22 cellular contexts compared by ENCODE assay signal in the genomic region with DNA sequence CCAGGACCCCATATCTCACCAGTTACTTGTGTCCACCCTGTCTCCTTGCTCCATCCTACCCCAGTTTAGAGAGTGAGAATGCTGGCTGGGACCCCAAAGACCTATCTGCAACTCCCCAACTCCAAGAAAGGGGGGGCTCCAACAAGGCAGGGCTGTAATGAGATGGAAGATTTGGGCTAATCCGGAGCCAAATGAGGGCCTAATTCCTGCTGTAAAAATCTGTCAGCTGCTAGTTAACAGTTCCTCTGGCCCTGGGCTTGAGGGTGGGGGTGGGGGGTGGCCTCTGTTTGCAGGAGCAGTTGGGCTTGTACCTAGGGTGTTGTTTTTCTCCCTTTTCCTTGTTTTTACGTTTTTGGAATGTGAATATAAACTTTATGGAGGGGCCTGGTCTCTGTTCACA.
DNase-seq lines count a peak whose midpoint lies in the region; ATAC-seq, FAIRE-seq and TF ChIP-seq lines count a peak whose summit lies in the region.
"Had no signal": no experiment of that assay in that cellular context is flagged by ENCODE, and none has a peak within 500 bp of the region (broad histone marks: within the 10 kb centered on the region; RNA-seq: fewer than 3 reads in every experiment).

No MANE protein-coding gene starts in this region.

- TF ChIP-seq RAD21 in H1 (IDR thresholded peaks at IDR 0.05 in 1 of 2, conservative IDR thresholded peaks at IDR 0.05 in 1 of 2; ENCODE audit: low read depth in 2 of 2, low read length in 2 of 2) = no peak

- no peaks in the 10 kb centered on the region for H3K79me1 ChIP-seq in H1 (ENCODE audit: low read depth, low read length)

- CTCF ChIA-PET in H1 (lab: Charles Lee; ENCODE audit: partially characterized antibody) = no interaction called here

- H3K9me3 Mint-ChIP-seq in GM23338 (peaks cover 9% of the 10 kb centered on the region; the same call in 2 of the 3 replicates), nephron (peaks cover 6% of the 10 kb centered on the region)

- no peak overlapping the region for H3K23ac ChIP-seq in H1 (ENCODE audit: insufficient read length)

- H2BK12ac ChIP-seq in H1 (ENCODE audit: low read depth, low read length) = no peak overlapping the region; the same call in 1 of the 2 replicates

- H2AK5ac ChIP-seq in H1 (ENCODE audit: low read depth, low read length) = no peak overlapping the region

- H3K4me1 Mint-ChIP-seq in GM23338 (peaks cover 29% of the 10 kb centered on the region), nephron (peaks cover 54% of the 10 kb centered on the region)
- H3K4me1 Mint-ChIP-seq: CD4-positive, alpha-beta memory T cell; IgD-negative memory B cell had no signal

- H4K91ac ChIP-seq in H1 (replicated peaks; ENCODE audit: insufficient read length, low read length) = no peak overlapping the region

- H3K79me2 ChIP-seq in GM23338 (replicated peaks; ENCODE audit: insufficient read depth) (no peaks in the 10 kb centered on the region), H1 (ENCODE audit: control insufficient read depth in 1 of 2, insufficient read depth in 2 of 2, low read length in 2 of 2) (no peaks in the 10 kb centered on the region)

- H3K23me2 ChIP-seq in H1 (ENCODE audit: low read depth, low read length) = peaks cover 5% of the 10 kb centered on the region

- no peak for TF ChIP-seq POLR2A in H1 (IDR thresholded peaks at IDR 0.05; ENCODE audit: control extremely low read depth in 1 of 2, low read depth in 2 of 2, low read length in 2 of 2)
- TF ChIP-seq POLR2A in adrenal gland (IDR thresholded peaks at IDR 0.05) = no peak

- H3K36me3 Mint-ChIP-seq in GM23338 (ENCODE audit: low read depth) = no peaks in the 10 kb centered on the region
- peaks cover 3% of the 10 kb centered on the region for H3K36me3 Mint-ChIP-seq in nephron (ENCODE audit: low read depth)
- H3K36me3 Mint-ChIP-seq: CD4-positive, alpha-beta memory T cell; IgD-negative memory B cell had no signal

- WGBS in H1 (ENCODE audit: extremely low coverage in 1 of 2, insufficient coverage in 1 of 2, insufficient read length in 1 of 2, insufficient replicate concordance in 2 of 2, low coverage in 1 of 2, low lambda C conversion rate in 2 of 2, missing lambda C conversion rate in 1 of 2), 2 experiments = 8% methylated on average over 2 of the region's 2 CpGs; no CpG with 5 or more reads in 1 of the 2 experiments
- WGBS in adrenal gland, 4 donors = 47 to 64% (median 59%) methylated on average over 2 of the region's 2 CpGs

- no peak overlapping the region for H2BK120ac ChIP-seq in H1 (replicated peaks; ENCODE audit: low read depth, low read length)

- H3K27ac Mint-ChIP-seq in GM23338 = no peak overlapping the region
- peak overlapping the region; percentile 78 to 98 (median 79) for H3K27ac Mint-ChIP-seq in nephron
- H3K27ac Mint-ChIP-seq: CD4-positive, alpha-beta memory T cell; IgD-negative memory B cell had no signal

- H3K27ac ChIP-seq in GM23338 (ENCODE audit: low read depth) (no peak overlapping the region), H1 (ENCODE audit: low read depth, low read length) (no peak overlapping the region), adrenal gland (no peak overlapping the region)
- H3K27ac ChIP-seq: 22Rv1, A549, C4-2B had no signal

- ATAC-seq in GM23338 = no peak
- ATAC-seq: A549, HepG2 had no signal

- peaks cover 26% of the 10 kb centered on the region for H3F3A ChIP-seq in GM23338 (replicated peaks; ENCODE audit: low read depth)

- H3K4me1 ChIP-seq in GM23338 (ENCODE audit: insufficient read depth) = peaks cover 35% of the 10 kb centered on the region
- H3K4me1 ChIP-seq in H1 (replicated peaks in 1 of 4; ENCODE audit: control insufficient read depth in 3 of 4, insufficient read depth in 4 of 4, low read length in 3 of 4) = peaks cover 4 to 36% (median 21%) of the 10 kb centered on the region in 4 experiments
- H3K4me1 ChIP-seq in adrenal gland (replicated peaks in 1 of 2) = no peaks in the 10 kb centered on the region
- H3K4me1 ChIP-seq: A549, HAP-1 had no signal

- no peak for FAIRE-seq in H1 (lab: Jason Lieb, UNC)
- FAIRE-seq: A549, G401.6, GM12891, GM19239, HepG2 had no signal

- H3K27me3 ChIP-seq in GM23338 (ENCODE audit: insufficient read depth) = peaks cover 100% of the 10 kb centered on the region
- peaks cover 62 to 94% (median 81%) of the 10 kb centered on the region in 4 experiments for H3K27me3 ChIP-seq in H1 (replicated peaks in 1 of 4; ENCODE audit: control insufficient read depth in 3 of 4, extremely low read depth in 1 of 4, insufficient read depth in 3 of 4, low read length in 3 of 4)
- peaks cover 11% of the 10 kb centered on the region for H3K27me3 ChIP-seq in adrenal gland

- no peak for TF ChIP-seq EP300 in H1 (IDR thresholded peaks at IDR 0.05; ENCODE audit: borderline replicate concordance in 1 of 2, low read depth in 2 of 2, low read length in 2 of 2)

- H3K9me3 ChIP-seq in H1 (ENCODE audit: insufficient read depth in 2 of 2, low read depth in 1 of 2, low read length in 1 of 2) (peaks cover 6 to 8% of the 10 kb centered on the region in 2 experiments; a peak in 2 of 4 replicates), adrenal gland (replicated peaks in 1 of 3) (no peaks in the 10 kb centered on the region)
- H3K9me3 ChIP-seq: HAP-1 had no signal

- H2AFZ ChIP-seq in GM23338 (no peak overlapping the region), H1 (ENCODE audit: low read length) (no peak overlapping the region)

- H3K4me3 Mint-ChIP-seq in GM23338 (peak overlapping the region; percentile 57; the same call in 2 of the 3 replicates), nephron (no peak overlapping the region)
- H3K4me3 Mint-ChIP-seq: CD4-positive, alpha-beta memory T cell; IgD-negative memory B cell had no signal

- no peak overlapping the region for H3K56ac ChIP-seq in H1 (replicated peaks; ENCODE audit: insufficient read length, low read depth, low read length)

- no peaks in the 10 kb centered on the region; the same call in 1 of the 2 replicates for H4K20me1 ChIP-seq in GM23338 (replicated peaks; ENCODE audit: insufficient read depth)
- H4K20me1 ChIP-seq in H1 (replicated peaks in 1 of 2; ENCODE audit: control insufficient read depth in 1 of 2, insufficient read depth in 2 of 2, low read length in 2 of 2) = peaks cover 2 to 7% of the 10 kb centered on the region in 2 experiments

- no peaks in the 10 kb centered on the region for H3K9me2 ChIP-seq in GM23338 (ENCODE audit: insufficient read depth)

- no peak overlapping the region for H2BK20ac ChIP-seq in H1 (ENCODE audit: low read length)

- H3K27me3 Mint-ChIP-seq in GM23338 (ENCODE audit: insufficient read depth, low read depth, poor library complexity) = peaks cover 78% of the 10 kb centered on the region
- H3K27me3 Mint-ChIP-seq in nephron (ENCODE audit: low read depth) = peaks cover 84% of the 10 kb centered on the region

- intact Hi-C loops in adrenal gland (cut with DNase I) = no loop called here

- no peak overlapping the region for H4K5ac ChIP-seq in H1 (ENCODE audit: insufficient read length, low read depth, low read length)

- POLR2A ChIA-PET in H1 (lab: Charles Lee; ENCODE audit: partially characterized antibody) = no interaction called here

- H2BK5ac ChIP-seq in H1 (ENCODE audit: low read depth, low read length) = no peak overlapping the region

- TF ChIP-seq CTCF in GM23338 (conservative IDR thresholded peaks at IDR 0.05; ENCODE audit: low read depth in 2 of 2) = no peak
- TF ChIP-seq CTCF in H1 (IDR thresholded peaks at IDR 0.05; ENCODE audit: control extremely low read depth in 1 of 3, insufficient read depth in 1 of 3, low read depth in 1 of 3, low read length in 3 of 3) = no peak
- no peak for TF ChIP-seq CTCF in nephron (IDR thresholded peaks at IDR 0.05; ENCODE audit: unreplicated experiment in 3 of 3)
- no peak for TF ChIP-seq CTCF in adrenal gland (IDR thresholded peaks at IDR 0.05)

- no peak overlapping the region for H3K9ac ChIP-seq in H1 (replicated peaks in 1 of 4; ENCODE audit: extremely low read depth in 1 of 4, low read depth in 3 of 4, low read length in 3 of 4)

- no peak overlapping the region for H3K18ac ChIP-seq in H1 (ENCODE audit: extremely low read depth, low read length)

- H3K4me3 ChIP-seq in GM23338 (peak overlapping the region; percentile 60), H1 (ENCODE audit: extremely low read depth in 1 of 4, insufficient read depth in 2 of 4, low read depth in 3 of 4, low read length in 4 of 4) (peak overlapping the region in 1 of 4 experiments; percentile 52; a peak in 1 of 8 replicates), adrenal gland (no peak overlapping the region)
- H3K4me3 ChIP-seq: A549, HAP-1 had no signal

- no peaks in the 10 kb centered on the region for H3K36me3 ChIP-seq in GM23338 (ENCODE audit: insufficient read depth)
- H3K36me3 ChIP-seq in H1 (ENCODE audit: control insufficient read depth in 2 of 4, insufficient read depth in 4 of 4, low read length in 3 of 4) = no peaks in the 10 kb centered on the region; a peak in 1 of 8 replicates
- no peaks in the 10 kb centered on the region for H3K36me3 ChIP-seq in adrenal gland (replicated peaks in 1 of 2)
- H3K36me3 ChIP-seq: HAP-1 had no signal

- H3K4me2 ChIP-seq in GM23338 = peak overlapping the region; percentile 91
- peak overlapping the region; percentile 8 to 77; a peak in 1 of 4 replicates for H3K4me2 ChIP-seq in H1 (ENCODE audit: insufficient read depth in 1 of 2, low read depth in 2 of 2, low read length in 2 of 2)
- H3K4me2 ChIP-seq: A549 had no signal

- no peak overlapping the region for H2BK15ac ChIP-seq in H1 (ENCODE audit: low read length)

- no peak overlapping the region for H3K4ac ChIP-seq in H1 (replicated peaks; ENCODE audit: insufficient read length, low read depth, low read length)

- H4K8ac ChIP-seq in H1 (ENCODE audit: extremely low read depth, insufficient read depth, low read length) = no peak overlapping the region

- no peak overlapping the region for H3K14ac ChIP-seq in H1 (ENCODE audit: insufficient read length)

- DNase-seq in GM23338 (ENCODE audit: low spot score) (no peak), NCI-H82 treated with DMSO at 0.1 percent for 48 hours (lab: John Stamatoyannopoulos, UW; ENCODE audit: unreplicated experiment) (peak; percentile 69), H1 (ENCODE audit: low read depth in 1 of 2, low spot score in 2 of 2) (no peak), DMS153 treated with DMSO at 0.1 percent for 48 hours (lab: John Stamatoyannopoulos, UW; ENCODE audit: unreplicated experiment) (no peak), cerebellum (ENCODE audit: low spot score) (no peak), middle frontal gyrus (ENCODE audit: extremely low spot score, low spot score) (no peak), adrenal gland (no peak)
- DNase-seq: AML-193; Calu3; CD4-positive, alpha-beta memory T cell; DMS53; GOT3 had no signal

TF ChIP-seq in GM23338, 12 proteins besides CTCF, POLR2A, EP300 and RAD21 (continues in another document):
- TF ChIP-seq NANOG (IDR thresholded peaks at IDR 0.05; ENCODE audit: borderline replicate concordance) = no peak
- TF ChIP-seq EZH2 (IDR thresholded peaks at IDR 0.05; ENCODE audit: low read depth, unreplicated experiment) = no peak
- TF ChIP-seq CREB1 (CRISPR knock-in tag; IDR thresholded peaks at IDR 0.05; ENCODE audit: low read depth) = no peak
- no peak for TF ChIP-seq ZNF114 (CRISPR knock-in tag; IDR thresholded peaks at IDR 0.05)

TF ChIP-seq in H1, 55 proteins besides CTCF, POLR2A, EP300 and RAD21 (continues in another document):
- no peak for TF ChIP-seq JUN (IDR thresholded peaks at IDR 0.05; ENCODE audit: low read depth, low read length)
- no peak for TF ChIP-seq TCF12 (IDR thresholded peaks at IDR 0.05; ENCODE audit: low read depth, low read length)
- no peak for TF ChIP-seq SP4 (IDR thresholded peaks at IDR 0.05; ENCODE audit: low read length)
- no peak for TF ChIP-seq CHD1 (IDR thresholded peaks at IDR 0.05; ENCODE audit: low read depth, low read length)
